11 cellular contexts compared by ENCODE assay signal in the genomic region with DNA sequence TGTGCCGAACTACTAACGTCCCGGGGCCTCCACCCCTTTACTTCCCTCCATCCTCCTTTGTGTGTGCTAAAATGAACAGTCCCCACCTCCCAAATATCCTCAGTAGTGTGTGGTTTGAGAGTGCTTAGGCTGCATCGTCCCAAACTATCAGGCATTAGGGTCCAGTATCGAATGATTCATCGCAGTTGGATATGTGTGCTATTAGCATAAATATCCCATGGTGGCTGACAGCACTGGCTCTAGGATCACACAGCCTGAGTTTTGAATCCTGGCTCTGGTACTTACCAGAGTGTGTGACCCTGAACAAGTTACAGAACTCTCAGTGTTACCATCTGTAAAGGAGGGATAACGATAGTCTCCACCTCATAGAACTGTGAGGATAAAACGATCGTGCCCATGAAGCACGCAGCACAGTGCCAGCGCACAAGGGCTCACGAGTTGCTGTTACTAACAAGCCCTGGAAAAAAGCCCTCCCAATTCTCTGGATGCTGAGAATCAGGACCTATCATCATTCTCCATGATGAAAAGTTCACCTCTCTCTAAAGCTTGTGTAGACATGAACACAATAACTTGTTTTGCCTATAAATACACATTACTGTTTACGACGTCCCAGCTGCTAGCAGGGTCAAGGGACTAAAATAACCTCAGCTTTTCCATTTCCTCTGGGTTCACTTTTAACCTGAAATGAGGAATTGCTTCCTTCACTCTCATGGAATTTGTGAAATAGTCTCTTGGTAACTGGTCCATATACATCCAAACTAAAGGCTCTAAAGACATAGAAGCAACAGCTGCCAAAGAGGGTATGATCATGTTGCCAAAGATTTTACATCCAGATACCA. TPM values are rescaled to one million over a fixed set of nuclear protein-coding genes. Genes with fewer than 3 reads are reported as not detected.
DNase-seq lines count a peak whose midpoint lies in the region; TF ChIP-seq lines count a peak whose summit lies in the region.
"Had no signal": no experiment of that assay in that cellular context is flagged by ENCODE, and none has a peak within 500 bp of the region (broad histone marks: within the 10 kb centered on the region; RNA-seq: fewer than 3 reads in every experiment).

No MANE protein-coding gene starts in this region.

- H3K27ac ChIP-seq in RWPE1, result peak overlapping the region; percentile 42; the same call in 1 of the 2 replicates
- peak overlapping the region; percentile 64 for H3K27ac ChIP-seq in epithelial cell of prostate
- H3K27ac ChIP-seq in transverse colon, result peak overlapping the region; percentile 76 to 83 (median 78)
- H3K27ac ChIP-seq in WERI-Rb-1, result no peak overlapping the region
- H3K27ac ChIP-seq: KMS-11 had no signal

- no peak for TF ChIP-seq CTCF in RWPE1 (conservative IDR thresholded peaks at IDR 0.05; ENCODE audit: low read depth)
- no peak for TF ChIP-seq CTCF in transverse colon (IDR thresholded peaks at IDR 0.05)
- TF ChIP-seq CTCF in WERI-Rb-1 (IDR thresholded peaks at IDR 0.05; ENCODE audit: low read depth, low read length), result no peak

- peaks cover 25 to 63% (median 50%) of the 10 kb centered on the region in 4 donors for H3K4me1 ChIP-seq in transverse colon

- no peak for DNase-seq in RWPE1 (ENCODE audit: low spot score)
- no peak for DNase-seq in epithelial cell of prostate (ENCODE audit: low read depth, low spot score)
- DNase-seq in myocyte (ENCODE audit: low read depth), result peak; percentile 55
- no peak for DNase-seq in transverse colon
- DNase-seq in WERI-Rb-1, result no peak
- no peak for DNase-seq in NCI-H1436 treated with DMSO at 0.1 percent for 48 hours (lab: John Stamatoyannopoulos, UW)
- no peak for DNase-seq in NCI-H446 (lab: John Stamatoyannopoulos, UW)
- DNase-seq: SHP77 treated with DMSO at 0.1 percent for 48 hours had no signal

- 40 to 69% methylated on average over 1 to 14 of the region's 14 CpGs for WGBS in transverse colon (ENCODE audit: low coverage in 1 of 2), 2 donors

- no peak for TF ChIP-seq EP300 in transverse colon (IDR thresholded peaks at IDR 0.05; ENCODE audit: low read depth)

- no peak for TF ChIP-seq POLR2A in transverse colon (IDR thresholded peaks at IDR 0.05)

- POLR2A ChIA-PET in RWPE1 (lab: Yijun Ruan, JAX; ENCODE audit: low non-redundant PET), result no interaction called here

- H3K9me3 ChIP-seq in transverse colon, result no peaks in the 10 kb centered on the region
- no peaks in the 10 kb centered on the region for H3K9me3 ChIP-seq in WERI-Rb-1 (ENCODE audit: severe bottlenecking)
- H3K9me3 ChIP-seq: HAP-1 had no signal

- H3K36me3 ChIP-seq in transverse colon (no peaks in the 10 kb centered on the region), WERI-Rb-1 (peaks cover 47% of the 10 kb centered on the region)

- H3K4me3 ChIP-seq in transverse colon (no peak overlapping the region), WERI-Rb-1 (ENCODE audit: low read depth, low read length) (no peak overlapping the region)
- H3K4me3 ChIP-seq: GM12878, HAP-1 had no signal

- intact Hi-C loops in transverse colon (cut with DNase I; ENCODE audit: low total_unique reads), result no loop called here

- CTCF ChIA-PET in RWPE1 (lab: Yijun Ruan, JAX), result no interaction called here

- in situ Hi-C loops in transverse colon (cut with MboI; ENCODE audit: low pct_ligation_motif_present in 1 of 4, low pct_unique_long_range_greater_than_20kb in 1 of 4, low sequenced_read_pairs in 3 of 4), result no loop called here

- H3K27me3 ChIP-seq in transverse colon (no peaks in the 10 kb centered on the region), WERI-Rb-1 (ENCODE audit: insufficient read depth, low read depth, severe bottlenecking) (no peaks in the 10 kb centered on the region)

RNA-seq across cellular contexts. Expression of gene VGLL4, which starts 51.0 kb away (rescaled TPM):
- total RNA-seq in myocyte (71.9 and 102 TPM in 2 replicates), transverse colon (100 to 1,000 TPM in 1 of 4 donors, 10 to 100 TPM in 3; 67.3 to 175 (median 95.0) TPM)
- 60.3 TPM for polyA plus RNA-seq in myocyte (2012)
